8 cellular contexts compared by ENCODE assay signal in the genomic region with DNA sequence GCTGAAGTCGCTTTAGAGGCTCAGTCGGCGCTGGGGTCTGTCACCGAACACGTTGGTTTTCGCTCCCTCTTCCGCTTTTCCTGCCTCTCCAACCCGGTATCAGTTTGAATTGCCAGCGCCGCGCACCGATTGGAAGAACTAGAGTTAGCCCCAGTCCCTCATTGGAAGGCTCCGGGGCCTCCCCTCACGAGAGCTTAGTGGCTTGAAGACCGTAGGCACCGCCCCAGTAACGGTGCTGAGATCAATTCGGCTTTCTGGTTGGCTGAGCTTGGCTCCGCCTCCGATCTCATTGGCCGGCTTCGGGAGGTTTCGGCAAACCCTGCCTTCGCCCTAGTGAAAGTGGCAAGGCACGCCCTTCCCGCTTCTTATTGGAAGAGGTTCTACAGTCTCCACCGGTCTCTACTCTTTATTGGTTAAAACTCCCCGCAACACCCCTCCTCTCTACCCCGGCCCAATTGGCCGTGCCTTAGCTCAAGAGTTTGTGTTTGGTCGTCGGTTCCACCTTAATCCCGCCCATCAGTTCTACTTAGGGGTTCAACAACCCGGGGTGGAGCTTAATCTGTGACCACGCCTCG. TPM values are rescaled to one million over a fixed set of nuclear protein-coding genes. Genes with fewer than 3 reads are reported as not detected.
DNase-seq lines count a peak whose midpoint lies in the region; ATAC-seq, FAIRE-seq and TF ChIP-seq lines count a peak whose summit lies in the region.
"Not testable (repeated sequence)": the region's sequence is repeated elsewhere in the genome, so short reads cannot be mapped to it uniquely, and the experiment has no call there.

A gene (minus strand): TSS at position 51 of the 575 bp plus-strand sequence. CDS start 814 bp downstream, outside the sequence.

- DNase-seq in AG09309 (ENCODE audit: low read depth): peak; percentile 100
- DNase-seq in NCI-H460 (ENCODE audit: extremely low read depth, low read depth): peak; percentile 100
- peak; percentile 43 to 100 (median 98) for DNase-seq in caudate nucleus (lab: John Stamatoyannopoulos, UW)
- peak; percentile 93 for DNase-seq in keratinocyte (ENCODE audit: low read depth, low spot score)
- peak; percentile 86 for DNase-seq in stimulated activated CD4-positive, alpha-beta T cell treated with anti-CD3 and anti-CD28 coated beads, Interleukin-12 subunit alpha, Interleukin-12 subunit beta, amount 100 ng/mL, for 4 hours

- ATAC-seq in GM19372 (IDR thresholded peaks at IDR 0.05; ENCODE audit: low read depth, unreplicated experiment) (peak; percentile 73), HG03457 (IDR thresholded peaks at IDR 0.05; ENCODE audit: unreplicated experiment) (peak; percentile 79)
- peak; percentile 90 to 91 for ATAC-seq in activated CD4-positive, CD25-positive, alpha-beta regulatory T cell treated with anti-CD3 and anti-CD28 coated beads, Interleukin-2, amount 50 U/mL, for 24 hours

- not testable (repeated sequence) for H3K9me1 ChIP-seq in keratinocyte (ENCODE audit: control insufficient read depth, extremely low read depth, insufficient read depth, low read length)

- H3K4me2 ChIP-seq in keratinocyte (ENCODE audit: control insufficient read depth, extremely low read depth, insufficient read depth, low read depth, low read length): not testable (repeated sequence)

- not testable (repeated sequence) for H3K9me3 ChIP-seq in keratinocyte (ENCODE audit: control insufficient read depth, low read depth, low read length)

- TF ChIP-seq CTCF in AG09309 (IDR thresholded peaks at IDR 0.05; ENCODE audit: control insufficient read depth, insufficient read depth, low read depth, low read length, missing control alignments); keratinocyte (optimal IDR thresholded peaks at IDR 0.05 in 1 of 3, IDR thresholded peaks at IDR 0.05 in 1 of 3, conservative IDR thresholded peaks at IDR 0.05 in 1 of 3; ENCODE audit: extremely low read depth in 1 of 3, insufficient read depth in 2 of 3, low read length in 3 of 3): not testable (repeated sequence)

- not testable (repeated sequence) for H3K4me1 ChIP-seq in keratinocyte (ENCODE audit: control insufficient read depth, extremely low read depth, insufficient read depth, low read length)

- not testable (repeated sequence) for FAIRE-seq in keratinocyte (lab: Jason Lieb, UNC)

- not testable (repeated sequence) for H4K20me1 ChIP-seq in keratinocyte (ENCODE audit: control insufficient read depth, extremely low read depth, insufficient read depth, low read length)

- dilution Hi-C loops in keratinocyte (cut with MboI; ENCODE audit: extremely low pct_ligation_motif_present, low sequenced_read_pairs): not testable (repeated sequence)

- H3K4me3 ChIP-seq in AG09309 (ENCODE audit: control insufficient read depth, low read depth, low read length) (peak within 1 kb of the TSS; percentile 54), keratinocyte (ENCODE audit: control insufficient read depth in 2 of 3, extremely low read depth in 1 of 3, insufficient read depth in 2 of 3, low read depth in 1 of 3, low read length in 3 of 3) (peak within 1 kb of the TSS; percentile 29 to 43 (median 43))

- H3K9ac ChIP-seq in keratinocyte (ENCODE audit: control insufficient read depth, extremely low read depth, insufficient read depth, low read length): peak within 1 kb of the TSS; percentile 44

- H2AFZ ChIP-seq in keratinocyte (ENCODE audit: control insufficient read depth, low read length): not testable (repeated sequence)

- H3K27me3 ChIP-seq in keratinocyte (ENCODE audit: control insufficient read depth, extremely low read depth, insufficient read depth, low read length): not testable (repeated sequence)

- not testable (repeated sequence) for H3K79me2 ChIP-seq in keratinocyte (ENCODE audit: control insufficient read depth, insufficient read depth, low read length)

- H3K27ac ChIP-seq in caudate nucleus (ENCODE audit: low read depth, low read length); keratinocyte (ENCODE audit: control insufficient read depth, insufficient read depth, low read length): not testable (repeated sequence)

- not testable (repeated sequence) for H3K36me3 ChIP-seq in keratinocyte (ENCODE audit: control insufficient read depth in 2 of 2, extremely low read depth in 1 of 2, insufficient read depth in 2 of 2, low read length in 2 of 2)

RNA-seq across cellular contexts. Expression of the gene that starts here (rescaled TPM):
- 26.8 and 34.6 TPM in 2 replicates for total RNA-seq in NCI-H460 (2014; rRNA removed; shearing (Covaris generic))
- 22.5 and 26.8 TPM in 2 replicates for polyA plus RNA-seq in NCI-H460 (2014; cell fraction: nucleus; rRNA removed)
- polyA plus RNA-seq in keratinocyte: 2.2 to 6.5 TPM (median 2.7 TPM) in 3 replicates
- not detected for polyA plus RNA-seq in keratinocyte (2011; ENCODE audit: low read depth)
- polyA plus RNA-seq in keratinocyte (2011; cell fraction: cytosol; rRNA removed): 1.8 and 2.4 TPM in 2 replicates
- 4.4 and 5.3 TPM in 2 replicates for polyA plus RNA-seq in keratinocyte (2011; cell fraction: nucleus; rRNA removed)
- 0.93 and 3.5 TPM in 2 replicates for polyA plus RNA-seq in keratinocyte (2012; ENCODE audit: low replicate concordance)
- polyA minus RNA-seq in keratinocyte: 1.9 to 5.6 TPM in 2 of 3 replicates, not detected in the other
- not detected for polyA minus RNA-seq in keratinocyte (2011; cell fraction: cytosol; rRNA and poly(A)+ RNA removed)
- 0.95 and 2.2 TPM in 2 replicates for polyA minus RNA-seq in keratinocyte (2011; cell fraction: nucleus; rRNA and poly(A)+ RNA removed)
